ENCODE assay signal across 11 cellular contexts in the genomic region with DNA sequence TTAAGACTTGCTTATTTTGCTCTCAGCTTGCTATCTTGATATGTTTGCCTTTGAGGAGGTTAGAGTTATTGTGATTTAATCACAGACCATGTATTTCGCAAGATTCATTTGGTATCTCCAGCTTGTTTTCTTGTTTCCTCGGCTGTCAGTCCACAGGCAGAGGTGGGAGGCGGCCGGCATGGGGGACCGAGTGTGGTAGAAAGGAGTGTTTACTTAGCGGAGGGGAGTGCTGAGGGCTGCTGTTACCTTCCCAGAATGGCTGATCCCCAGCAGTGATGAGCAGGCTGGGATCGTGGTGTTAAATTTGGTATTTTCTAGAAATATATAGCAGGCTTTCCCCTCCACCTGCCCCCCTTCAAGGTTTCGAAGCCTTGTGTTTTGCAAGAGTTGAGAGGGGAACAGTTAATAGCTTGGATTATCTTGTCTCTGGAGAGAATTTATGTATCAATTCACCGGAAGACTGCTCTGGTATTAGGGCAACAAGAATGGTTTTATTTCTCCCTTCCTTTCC.
DNase-seq lines count a peak whose midpoint lies in the region; ATAC-seq, FAIRE-seq and TF ChIP-seq lines count a peak whose summit lies in the region.
"Had no signal": no experiment of that assay in that cellular context is flagged by ENCODE, and none has a peak within 500 bp of the region (broad histone marks: within the 10 kb centered on the region; RNA-seq: fewer than 3 reads in every experiment).

No MANE protein-coding gene starts in this region.

- no peak overlapping the region for H2AFZ ChIP-seq in astrocyte (ENCODE audit: low read depth, low read length)

- TF ChIP-seq CTCF in cardiac muscle cell (IDR thresholded peaks at IDR 0.05; ENCODE audit: low read depth, low read length), result no peak
- no peak for TF ChIP-seq CTCF in astrocyte (IDR thresholded peaks at IDR 0.05; ENCODE audit: insufficient read depth, low read depth, low read length)
- no peak for TF ChIP-seq CTCF in CD8-positive, alpha-beta T cell (IDR thresholded peaks at IDR 0.05)

- H3K4me3 ChIP-seq in cardiac muscle cell (no peak overlapping the region), astrocyte (ENCODE audit: insufficient read depth, low read depth, low read length) (no peak overlapping the region)
- H3K4me3 ChIP-seq in CD8-positive, alpha-beta T cell (ENCODE audit: low read depth, low read length), result no peak overlapping the region

- H3K9ac ChIP-seq in astrocyte (ENCODE audit: low read length), result peak overlapping the region; percentile 23

- H3K27me3 ChIP-seq in cardiac muscle cell (no peaks in the 10 kb centered on the region), astrocyte (ENCODE audit: insufficient read depth, low read length) (no peaks in the 10 kb centered on the region)
- H3K27me3 ChIP-seq in CD8-positive, alpha-beta T cell (ENCODE audit: insufficient read depth, low read length), result no peaks in the 10 kb centered on the region

- H3K4me2 ChIP-seq in astrocyte (ENCODE audit: low read length), result peak overlapping the region; percentile 66

- no peaks in the 10 kb centered on the region for H3K27me3 Mint-ChIP-seq in astrocyte (ENCODE audit: low read depth, unreplicated experiment)
- H3K27me3 Mint-ChIP-seq in CD8-positive, alpha-beta T cell (ENCODE audit: low read depth), result peaks cover 2% of the 10 kb centered on the region
- H3K27me3 Mint-ChIP-seq in activated naive CD4-positive, alpha-beta T cell treated with anti-CD3 and anti-CD28 coated beads for 36 hours (ENCODE audit: low read depth), result no peaks in the 10 kb centered on the region

- H3K9me3 Mint-ChIP-seq in astrocyte (ENCODE audit: unreplicated experiment), result no peaks in the 10 kb centered on the region
- H3K9me3 Mint-ChIP-seq in CD8-positive, alpha-beta T cell, result no peaks in the 10 kb centered on the region
- H3K9me3 Mint-ChIP-seq in activated naive CD4-positive, alpha-beta T cell treated with anti-CD3 and anti-CD28 coated beads for 36 hours, result no peaks in the 10 kb centered on the region
- H3K9me3 Mint-ChIP-seq: activated T-cell treated with anti-CD3 and anti-CD28 coated beads, Interleukin-2, amount 50 U/mL, for 4 hours; natural killer cell had no signal

- peak overlapping the region; percentile 97 for H3K27ac Mint-ChIP-seq in astrocyte (ENCODE audit: unreplicated experiment)
- no peak overlapping the region for H3K27ac Mint-ChIP-seq in CD8-positive, alpha-beta T cell
- H3K27ac Mint-ChIP-seq in activated naive CD4-positive, alpha-beta T cell treated with anti-CD3 and anti-CD28 coated beads for 36 hours, result no peak overlapping the region
- H3K27ac Mint-ChIP-seq: natural killer cell had no signal

- peaks cover 96% of the 10 kb centered on the region for H3K79me2 ChIP-seq in astrocyte (ENCODE audit: insufficient read depth, low read length)

- peaks cover 83% of the 10 kb centered on the region for H3K4me1 Mint-ChIP-seq in astrocyte (ENCODE audit: low read depth, unreplicated experiment)
- peaks cover 62% of the 10 kb centered on the region for H3K4me1 Mint-ChIP-seq in CD8-positive, alpha-beta T cell (ENCODE audit: low read depth)
- H3K4me1 Mint-ChIP-seq in activated naive CD4-positive, alpha-beta T cell treated with anti-CD3 and anti-CD28 coated beads for 36 hours (ENCODE audit: low read depth), result peaks cover 67% of the 10 kb centered on the region

- intact Hi-C loops in Right ventricle myocardium inferior (cut with DNase I), result no loop called here
- intact Hi-C loops in CD8-positive, alpha-beta T cell (cut with DNase I, micrococcal nuclease), result no loop called here
- intact Hi-C loops in activated naive CD4-positive, alpha-beta T cell treated with anti-CD3 and anti-CD28 coated beads for 36 hours (cut with micrococcal nuclease), result no loop called here

- H4K20me1 ChIP-seq in astrocyte (ENCODE audit: insufficient read depth, low read length), result peaks cover 92% of the 10 kb centered on the region

- peak overlapping the region; percentile 76 for H3K4me3 Mint-ChIP-seq in astrocyte (ENCODE audit: unreplicated experiment)
- no peak overlapping the region for H3K4me3 Mint-ChIP-seq in CD8-positive, alpha-beta T cell
- no peak overlapping the region for H3K4me3 Mint-ChIP-seq in activated naive CD4-positive, alpha-beta T cell treated with anti-CD3 and anti-CD28 coated beads for 36 hours
- H3K4me3 Mint-ChIP-seq: activated T-cell treated with anti-CD3 and anti-CD28 coated beads, Interleukin-2, amount 50 U/mL, for 4 hours; natural killer cell had no signal

- DNase-seq in cardiac muscle cell (ENCODE audit: low read depth in 1 of 2, low spot score in 1 of 2) (peak; percentile 21 to 26), Right ventricle myocardium inferior (ENCODE audit: missing footprints) (no peak), astrocyte (ENCODE audit: low read depth) (no peak), left kidney (ENCODE audit: low read depth, low spot score) (peak; percentile 78), GM12892 (ENCODE audit: insufficient read length) (no peak)
- no peak for DNase-seq in stimulated activated naive CD4-positive, alpha-beta T cell (lab: John Stamatoyannopoulos, UW)
- no peak for DNase-seq in CD8-positive, alpha-beta T cell
- DNase-seq in activated naive CD4-positive, alpha-beta T cell treated with anti-CD3 and anti-CD28 coated beads for 36 hours, result no peak
- DNase-seq: activated T-cell treated with anti-CD3 and anti-CD28 coated beads, Interleukin-2, amount 50 U/mL, for 4 hours; DND-41; natural killer cell had no signal

- H3K36me3 ChIP-seq in cardiac muscle cell, result no peaks in the 10 kb centered on the region
- no peaks in the 10 kb centered on the region for H3K36me3 ChIP-seq in astrocyte (ENCODE audit: insufficient read depth, low read length)
- no peaks in the 10 kb centered on the region for H3K36me3 ChIP-seq in CD8-positive, alpha-beta T cell (ENCODE audit: insufficient read depth, low read length)

- CTCF ChIA-PET in CD8-positive, alpha-beta T cell (lab: Charles Lee), result interaction anchor here (4.4 kb wide), 1 partner anchor 20 kb away, joined by 27 read pairs; no protein-coding TSS in a partner anchor
- CTCF ChIA-PET in activated naive CD4-positive, alpha-beta T cell treated with anti-CD3 and anti-CD28 coated beads for 36 hours (lab: Charles Lee), result interaction anchor here (1.2 kb wide), 2 partner anchors 50 to 83 kb away, joined by 5 read pairs; no protein-coding TSS in a partner anchor

- H3K4me1 ChIP-seq in cardiac muscle cell (ENCODE audit: low read depth) (peaks cover 28% of the 10 kb centered on the region), astrocyte (ENCODE audit: insufficient read depth, low read length) (peaks cover 41% of the 10 kb centered on the region)
- H3K4me1 ChIP-seq in CD8-positive, alpha-beta T cell (ENCODE audit: insufficient read depth, low read length), result peaks cover 38% of the 10 kb centered on the region

- POLR2A ChIA-PET in CD8-positive, alpha-beta T cell (lab: Charles Lee), result no interaction called here

- TF ChIP-seq POLR2A in GM12892 (IDR thresholded peaks at IDR 0.05; ENCODE audit: low read depth, low read length), result no peak

- no peak for FAIRE-seq in astrocyte (lab: Jason Lieb, UNC)
- FAIRE-seq in GM12892 (lab: Jason Lieb, UNC), result no peak

- H3K9me3 ChIP-seq in cardiac muscle cell (ENCODE audit: low read depth) (no peaks in the 10 kb centered on the region), astrocyte (ENCODE audit: insufficient read depth, low read depth, low read length) (no peaks in the 10 kb centered on the region)
- H3K9me3 ChIP-seq in CD8-positive, alpha-beta T cell (ENCODE audit: low read length), result no peaks in the 10 kb centered on the region

- peak overlapping the region; percentile 63 for H3K27ac ChIP-seq in cardiac muscle cell
- H3K27ac ChIP-seq in astrocyte (ENCODE audit: low read depth, low read length), result peak overlapping the region; percentile 64
- no peak overlapping the region for H3K27ac ChIP-seq in CD8-positive, alpha-beta T cell (ENCODE audit: low read depth, low read length)

- no peak for ATAC-seq in Right ventricle myocardium inferior
- ATAC-seq in CD8-positive, alpha-beta T cell, result no peak
- ATAC-seq: activated T-cell treated with anti-CD3 and anti-CD28 coated beads, Interleukin-2, amount 50 U/mL, for 4 hours; natural killer cell had no signal

- peaks cover 3% of the 10 kb centered on the region for H3K36me3 Mint-ChIP-seq in astrocyte (ENCODE audit: low read depth, unreplicated experiment)
- peaks cover 3% of the 10 kb centered on the region for H3K36me3 Mint-ChIP-seq in CD8-positive, alpha-beta T cell
- H3K36me3 Mint-ChIP-seq in activated naive CD4-positive, alpha-beta T cell treated with anti-CD3 and anti-CD28 coated beads for 36 hours (ENCODE audit: low read depth), result no peaks in the 10 kb centered on the region
- H3K36me3 Mint-ChIP-seq: natural killer cell had no signal

Comparison
In these comparisons a context has a peak if more than half of its experiments do, and no peak if none do; other contexts are left out.
1. DNase-seq: peak in cardiac muscle cell (2 of 2) and left kidney (single experiment); none in Right ventricle myocardium inferior (single experiment), astrocyte (single experiment), stimulated activated naive CD4-positive, alpha-beta T cell (0 of 6), CD8-positive, alpha-beta T cell (0 of 7), activated naive CD4-positive, alpha-beta T cell treated with anti-CD3 and anti-CD28 coated beads for 36 hours (single experiment) and GM12892 (single experiment).